Comparison of ENCODE assay signal across 9 cellular contexts in genomic region chr17:79813826-79814623, GRCh38. TPM values are rescaled to one million over a fixed set of nuclear protein-coding genes. Genes with fewer than 3 reads are reported as not detected.
DNase-seq lines count a peak whose midpoint lies in the region; ATAC-seq and TF ChIP-seq lines count a peak whose summit lies in the region.
"Had no signal": no experiment of that assay in that cellular context is flagged by ENCODE, and none has a peak within 500 bp of the region (broad histone marks: within the 10 kb centered on the region; RNA-seq: fewer than 3 reads in every experiment).

No MANE protein-coding gene starts in this region.

- no peaks in the 10 kb centered on the region for H4K20me1 ChIP-seq in smooth muscle cell (ENCODE audit: low read depth)

- H3K27me3 Mint-ChIP-seq in activated CD4-positive, alpha-beta T cell treated with anti-CD3 and anti-CD28 coated beads, Interleukin-2, amount 10 ng/mL, durations not matched to agents 24 days and 14 days, result peaks cover 55% of the 10 kb centered on the region

- ATAC-seq in RWPE2 (ENCODE audit: low read depth), result no peak
- no peak for ATAC-seq in body of pancreas

- H3K27ac Mint-ChIP-seq in activated CD4-positive, alpha-beta T cell treated with anti-CD3 and anti-CD28 coated beads, Interleukin-2, amount 10 ng/mL, durations not matched to agents 24 days and 14 days, result peak overlapping the region; percentile 41

- no peaks in the 10 kb centered on the region for H3K36me3 Mint-ChIP-seq in activated CD4-positive, alpha-beta T cell treated with anti-CD3 and anti-CD28 coated beads, Interleukin-2, amount 10 ng/mL, durations not matched to agents 24 days and 14 days (ENCODE audit: low read depth)

- H3K9ac ChIP-seq in smooth muscle cell (ENCODE audit: low read depth), result no peak overlapping the region

- intact Hi-C loops in activated CD4-positive, alpha-beta T cell treated with anti-CD3 and anti-CD28 coated beads, Interleukin-2, amount 10 ng/mL, durations not matched to agents 24 days and 14 days (cut with micrococcal nuclease), result loop anchor here (5.0 to 10.0 kb wide), 2 partner anchors 37 to 1581 kb away; partner anchors contain the start of genes BAHCC1 and CBX2
- intact Hi-C loops in esophagus squamous epithelium (cut with DNase I) (no loop called here), body of pancreas (cut with DNase I) (no loop called here)

- peak overlapping the region; percentile 89 for H3K4me2 ChIP-seq in smooth muscle cell

- H3K9me3 Mint-ChIP-seq in activated CD4-positive, alpha-beta T cell treated with anti-CD3 and anti-CD28 coated beads, Interleukin-2, amount 10 ng/mL, durations not matched to agents 24 days and 14 days, result no peaks in the 10 kb centered on the region

- peaks cover 8% of the 10 kb centered on the region for H3F3A ChIP-seq in smooth muscle cell (ENCODE audit: low read depth)

- H3K4me3 ChIP-seq in RWPE2 (ENCODE audit: severe bottlenecking) (peak overlapping the region; percentile 24), esophagus squamous epithelium (peak overlapping the region; percentile 21 to 62 (median 36)), smooth muscle cell (peak overlapping the region; percentile 42), body of pancreas (no peak overlapping the region)

- TF ChIP-seq CTCF in RWPE2 (IDR thresholded peaks at IDR 0.05; ENCODE audit: poor library complexity, severe bottlenecking) (no peak), esophagus squamous epithelium (IDR thresholded peaks at IDR 0.05) (no peak), smooth muscle cell (IDR thresholded peaks at IDR 0.05; ENCODE audit: borderline replicate concordance, insufficient read depth, poor library complexity, severe bottlenecking) (no peak), body of pancreas (IDR thresholded peaks at IDR 0.05) (no peak)

- 11 to 15% methylated on average over 8 to 10 of the region's 37 CpGs for WGBS in esophagus squamous epithelium, 2 donors
- 10% methylated on average over 27 of the region's 37 CpGs for WGBS in smooth muscle cell (ENCODE audit: low lambda C conversion rate)
- 22 to 64% methylated on average over 14 to 35 of the region's 37 CpGs for WGBS in body of pancreas, 2 donors

- H3K79me2 ChIP-seq in smooth muscle cell (ENCODE audit: low read depth), result no peaks in the 10 kb centered on the region

- no peaks in the 10 kb centered on the region for H3K36me3 ChIP-seq in RWPE2 (ENCODE audit: low read depth)
- no peaks in the 10 kb centered on the region for H3K36me3 ChIP-seq in esophagus squamous epithelium
- H3K36me3 ChIP-seq in smooth muscle cell (ENCODE audit: low read depth), result no peaks in the 10 kb centered on the region
- no peaks in the 10 kb centered on the region for H3K36me3 ChIP-seq in body of pancreas (replicated peaks in 1 of 2; ENCODE audit: insufficient read depth in 1 of 2, low read depth in 2 of 2)

- DNase-seq in activated CD4-positive, alpha-beta T cell treated with anti-CD3 and anti-CD28 coated beads, Interleukin-2, amount 10 ng/mL, durations not matched to agents 24 days and 14 days, result no peak
- no peak for DNase-seq in activated CD4-positive, alpha-beta T cell treated with anti-CD3 and anti-CD28 coated beads for 4 hours
- DNase-seq in RWPE2 (ENCODE audit: low spot score) (no peak), esophagus squamous epithelium (lab: John Stamatoyannopoulos, UW) (no peak), smooth muscle cell (lab: John Stamatoyannopoulos, UW; ENCODE audit: unreplicated experiment) (no peak), body of pancreas (no peak), globus pallidus (ENCODE audit: low spot score) (no peak), mucosa of gallbladder (ENCODE audit: low spot score) (no peak)
- DNase-seq: MV-4-11 had no signal

- H3K4me3 Mint-ChIP-seq in activated CD4-positive, alpha-beta T cell treated with anti-CD3 and anti-CD28 coated beads, Interleukin-2, amount 10 ng/mL, durations not matched to agents 24 days and 14 days, result peak overlapping the region; percentile 62

- peaks cover 19% of the 10 kb centered on the region for H3K4me1 Mint-ChIP-seq in activated CD4-positive, alpha-beta T cell treated with anti-CD3 and anti-CD28 coated beads, Interleukin-2, amount 10 ng/mL, durations not matched to agents 24 days and 14 days

- H2AFZ ChIP-seq in smooth muscle cell (ENCODE audit: low read depth), result no peak overlapping the region

- peaks cover 2% of the 10 kb centered on the region for H3K4me1 ChIP-seq in RWPE2 (ENCODE audit: insufficient read depth, poor library complexity, severe bottlenecking)
- H3K4me1 ChIP-seq in esophagus squamous epithelium, result peaks cover 47 to 70% (median 68%) of the 10 kb centered on the region in 3 donors
- H3K4me1 ChIP-seq in smooth muscle cell (ENCODE audit: low read depth), result peaks cover 39% of the 10 kb centered on the region
- H3K4me1 ChIP-seq in body of pancreas, result peaks cover 49% of the 10 kb centered on the region

- no peak overlapping the region for H3K27ac ChIP-seq in RWPE2 (ENCODE audit: poor library complexity, severe bottlenecking)
- H3K27ac ChIP-seq in esophagus squamous epithelium, result no peak overlapping the region
- no peak overlapping the region for H3K27ac ChIP-seq in smooth muscle cell (ENCODE audit: low read depth)
- H3K27ac ChIP-seq in body of pancreas, result peak overlapping the region in 1 of 4 donors; percentile 54

- TF ChIP-seq POLR2A in esophagus squamous epithelium (IDR thresholded peaks at IDR 0.05) (no peak), body of pancreas (IDR thresholded peaks at IDR 0.05) (no peak)

- no peaks in the 10 kb centered on the region for H3K9me3 ChIP-seq in RWPE2 (ENCODE audit: severe bottlenecking)
- H3K9me3 ChIP-seq in esophagus squamous epithelium, result no peaks in the 10 kb centered on the region
- H3K9me3 ChIP-seq in smooth muscle cell (replicated peaks; ENCODE audit: low read depth), result no peaks in the 10 kb centered on the region
- no peaks in the 10 kb centered on the region for H3K9me3 ChIP-seq in body of pancreas

- H3K27me3 ChIP-seq in RWPE2 (ENCODE audit: insufficient read depth, poor library complexity, severe bottlenecking) (peaks cover 51% of the 10 kb centered on the region), esophagus squamous epithelium (peaks cover 44 to 99% (median 56%) of the 10 kb centered on the region in 4 donors), smooth muscle cell (ENCODE audit: low read depth) (peaks cover 90% of the 10 kb centered on the region), body of pancreas (peaks cover 3 to 21% of the 10 kb centered on the region in 2 donors)

RNA-seq across cellular contexts. Expression of gene CBX8, which starts 17.1 kb away (rescaled TPM):
- total RNA-seq in activated CD4-positive, alpha-beta T cell treated with anti-CD3 and anti-CD28 coated beads, Interleukin-2, amount 10 ng/mL, durations not matched to agents 24 days and 14 days, result 9.4 TPM in 2 replicates
- total RNA-seq in esophagus squamous epithelium (1 to 10 TPM; 2.3 to 4.7 (median 2.6) TPM), smooth muscle cell (1.9 and 2.6 TPM in 2 replicates), body of pancreas (1 to 10 TPM; 1.6 to 1.8 TPM), mucosa of gallbladder (9.7 TPM)
- 4.3 and 9.0 TPM in 2 replicates for polyA plus RNA-seq in smooth muscle cell

RNA-seq across cellular contexts. Expression of gene CBX4, which starts 25.2 kb away (rescaled TPM):
- total RNA-seq in activated CD4-positive, alpha-beta T cell treated with anti-CD3 and anti-CD28 coated beads, Interleukin-2, amount 10 ng/mL, durations not matched to agents 24 days and 14 days, result 18.5 and 19.4 TPM in 2 replicates
- 10 to 100 TPM in 3 of 4 donors, 1 to 10 TPM in 1; 9.0 to 26.3 (median 17.1) TPM for total RNA-seq in esophagus squamous epithelium
- 17.3 and 17.4 TPM in 2 replicates for total RNA-seq in smooth muscle cell
- polyA plus RNA-seq in smooth muscle cell, result 44.6 and 47.2 TPM in 2 replicates
- 10 to 100 TPM; 15.6 to 17.8 TPM for total RNA-seq in body of pancreas
- 36.7 TPM for total RNA-seq in mucosa of gallbladder

RNA-seq across cellular contexts. Expression of gene CBX2, which starts 36.1 kb away (rescaled TPM):
- 7.5 and 8.2 TPM in 2 replicates for total RNA-seq in activated CD4-positive, alpha-beta T cell treated with anti-CD3 and anti-CD28 coated beads, Interleukin-2, amount 10 ng/mL, durations not matched to agents 24 days and 14 days
- 10 to 100 TPM in 2 of 4 donors, 1 to 10 TPM in 2; 4.6 to 12.9 (median 8.7) TPM for total RNA-seq in esophagus squamous epithelium
- total RNA-seq in smooth muscle cell, result 4.0 and 7.3 TPM in 2 replicates
- polyA plus RNA-seq in smooth muscle cell, result 10.1 and 11.0 TPM in 2 replicates
- total RNA-seq in body of pancreas, result 1 to 10 TPM; 1.6 to 2.0 TPM
- total RNA-seq in mucosa of gallbladder, result 1.2 TPM

Comparison
In these comparisons a context has a peak if more than half of its experiments do, and no peak if none do; other contexts are left out.
1. H3K4me3 ChIP-seq: peak in RWPE2 (single experiment), esophagus squamous epithelium (4 of 4) and smooth muscle cell (single experiment); none in body of pancreas (0 of 2).